14 cellular contexts compared by ENCODE assay signal in the genomic region with DNA sequence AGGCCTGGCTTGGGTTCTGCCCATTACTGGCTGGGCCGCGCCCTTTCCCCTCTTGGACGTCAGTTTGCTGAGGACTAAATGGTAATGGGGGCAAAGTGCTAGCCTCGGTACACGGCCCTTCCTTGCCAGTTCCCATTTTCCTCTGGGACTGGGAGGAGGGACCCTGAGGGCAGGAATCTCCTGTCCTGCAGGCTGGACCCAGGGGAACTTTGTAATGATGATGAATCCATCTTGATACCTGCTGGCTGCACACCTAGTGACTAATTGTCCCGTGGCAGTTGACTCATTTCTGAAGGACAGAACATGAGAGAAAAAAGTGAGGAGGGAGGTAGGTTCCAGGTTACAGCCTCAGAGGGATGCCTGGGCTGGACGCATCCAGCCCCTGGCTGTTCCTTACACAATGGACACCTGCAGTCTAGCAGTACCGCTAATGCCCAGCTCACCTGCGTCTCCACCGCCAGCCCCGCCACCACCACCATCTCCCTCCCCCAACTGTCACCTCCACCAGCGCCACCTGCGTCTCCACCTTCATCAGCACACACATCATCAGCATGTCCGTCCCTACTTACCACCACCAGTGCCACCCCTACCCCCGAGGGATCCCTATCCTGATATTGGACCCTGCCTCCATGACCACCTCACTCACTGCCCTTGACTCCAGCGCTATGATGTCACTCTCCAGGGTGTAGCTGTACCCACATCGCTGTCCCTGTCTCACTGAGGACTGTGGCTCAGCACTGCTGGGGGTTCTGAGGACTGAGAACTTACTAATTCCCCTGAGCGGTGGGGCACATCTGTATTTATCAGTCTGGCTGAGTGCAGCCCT. TPM values are rescaled to one million over a fixed set of nuclear protein-coding genes. Genes with fewer than 3 reads are reported as not detected.
A peak's percentile ranks its signal among the peaks of the same experiment; 100 is the strongest.
DNase-seq lines count a peak whose midpoint lies in the region; ATAC-seq, FAIRE-seq and TF ChIP-seq lines count a peak whose summit lies in the region.
"Had no signal": no experiment of that assay in that cellular context is flagged by ENCODE, and none has a peak within 500 bp of the region (broad histone marks: within the 10 kb centered on the region; RNA-seq: fewer than 3 reads in every experiment).

No MANE protein-coding gene starts in this region.

- H3K4me3 ChIP-seq in duodenal mucosa (ENCODE audit: low read depth in 1 of 2, low read length in 2 of 2) (peak overlapping the region in 1 of 2 donors; percentile 46), small intestine (ENCODE audit: low read depth in 1 of 2, low read length in 2 of 2) (peak overlapping the region in 1 of 2 donors; percentile 27), GM23248 (no peak overlapping the region)
- H3K4me3 ChIP-seq: uterus had no signal

- H3F3A ChIP-seq in GM23248 (ENCODE audit: insufficient read depth), result no peaks in the 10 kb centered on the region

- TF ChIP-seq CTCF in GM10266 (IDR thresholded peaks at IDR 0.05; ENCODE audit: control insufficient read depth, insufficient read depth, low read depth, missing control alignments), result no peak

- H3K4me2 ChIP-seq in GM23248 (ENCODE audit: unreplicated experiment), result no peak overlapping the region

- no peak for DNase-seq in activated T-cell treated with anti-CD3 and anti-CD28 coated beads, Interleukin-2, amount 50 U/mL, for 4 hours
- DNase-seq in activated T-cell treated with anti-CD3 and anti-CD28 coated beads, Interleukin-2, amount 50 U/mL, for 1 hour, result no peak
- DNase-seq in NCI-H146 (lab: John Stamatoyannopoulos, UW) (peak; percentile 44), small intestine (peak; percentile 96), GM10266 (ENCODE audit: extremely low spot score) (no peak), GM23248 (no peak)
- DNase-seq: immature natural killer cell, NCI-H2107, uterus had no signal

- peak; percentile 41 to 45 for ATAC-seq in activated T-cell treated with anti-CD3 and anti-CD28 coated beads, Interleukin-2, amount 50 U/mL, for 4 hours
- no peak for ATAC-seq in HG03378 (IDR thresholded peaks at IDR 0.05; ENCODE audit: unreplicated experiment)

- WGBS in small intestine, 3 donors, result 66 to 71% (median 69%) methylated on average over 15 to 18 of the region's 18 CpGs
- 57 to 61% methylated on average over 16 to 18 of the region's 18 CpGs for WGBS in GM23248 (ENCODE audit: low coverage in 1 of 2, low lambda C conversion rate in 2 of 2, missing lambda C conversion rate in 2 of 2), 2 experiments

- H3K27ac ChIP-seq in duodenal mucosa (ENCODE audit: low read depth, low read length), result peak overlapping the region; percentile 28
- H3K27ac ChIP-seq in small intestine (ENCODE audit: low read depth in 1 of 2, low read length in 1 of 2), result peak overlapping the region; percentile 62 to 91
- H3K27ac ChIP-seq in GM23248, result no peak overlapping the region
- H3K27ac ChIP-seq: uterus had no signal

- H3K4me3 Mint-ChIP-seq in activated T-cell treated with anti-CD3 and anti-CD28 coated beads, Interleukin-2, amount 50 U/mL, for 4 hours, result no peak overlapping the region
- H3K4me3 Mint-ChIP-seq: IgD-negative memory B cell, immature natural killer cell had no signal

- no peak for FAIRE-seq in small intestine (lab: Jason Lieb, UNC)

- H3K27me3 ChIP-seq in duodenal mucosa (ENCODE audit: control insufficient read depth in 1 of 2, insufficient read depth in 2 of 2, low read length in 2 of 2) (no peaks in the 10 kb centered on the region), small intestine (ENCODE audit: control insufficient read depth in 2 of 2, insufficient read depth in 2 of 2, low read length in 2 of 2) (no peaks in the 10 kb centered on the region), GM23248 (replicated peaks; ENCODE audit: insufficient read depth) (no peaks in the 10 kb centered on the region)
- H3K27me3 ChIP-seq: uterus had no signal

- no peaks in the 10 kb centered on the region for H3K27me3 Mint-ChIP-seq in activated T-cell treated with anti-CD3 and anti-CD28 coated beads, Interleukin-2, amount 50 U/mL, for 4 hours (ENCODE audit: low read depth)

- peaks cover 51% of the 10 kb centered on the region for H3K4me1 Mint-ChIP-seq in activated T-cell treated with anti-CD3 and anti-CD28 coated beads, Interleukin-2, amount 50 U/mL, for 4 hours (ENCODE audit: low read depth)

- in situ Hi-C loops in GM23248 (cut with MboI), result no loop called here

- H3K36me3 Mint-ChIP-seq in activated T-cell treated with anti-CD3 and anti-CD28 coated beads, Interleukin-2, amount 50 U/mL, for 4 hours (ENCODE audit: insufficient read depth), result no peaks in the 10 kb centered on the region
- H3K36me3 Mint-ChIP-seq: IgD-negative memory B cell, immature natural killer cell had no signal

- H3K9me3 Mint-ChIP-seq in activated T-cell treated with anti-CD3 and anti-CD28 coated beads, Interleukin-2, amount 50 U/mL, for 4 hours, result no peaks in the 10 kb centered on the region
- H3K9me3 Mint-ChIP-seq: IgD-negative memory B cell, immature natural killer cell had no signal

- H4K20me1 ChIP-seq in GM23248 (ENCODE audit: insufficient read depth), result no peaks in the 10 kb centered on the region

- H3K9me3 ChIP-seq in duodenal mucosa (ENCODE audit: control insufficient read depth in 1 of 2, low read length in 2 of 2), result no peaks in the 10 kb centered on the region
- no peaks in the 10 kb centered on the region for H3K9me3 ChIP-seq in small intestine (ENCODE audit: control insufficient read depth, low read depth)
- no peaks in the 10 kb centered on the region for H3K9me3 ChIP-seq in GM23248 (ENCODE audit: low read depth)
- H3K9me3 ChIP-seq: uterus had no signal

- H2AFZ ChIP-seq in GM23248, result no peak overlapping the region

- no peaks in the 10 kb centered on the region for H3K79me2 ChIP-seq in GM23248 (ENCODE audit: insufficient read depth)

- H3K9ac ChIP-seq in duodenal mucosa (ENCODE audit: low read depth in 1 of 2, low read length in 2 of 2) (peak overlapping the region; percentile 14 to 26), GM23248 (no peak overlapping the region)

- H3K9me2 ChIP-seq in GM23248 (ENCODE audit: insufficient read depth), result no peaks in the 10 kb centered on the region

- H3K36me3 ChIP-seq in duodenal mucosa (ENCODE audit: control insufficient read depth in 1 of 2, insufficient read depth in 2 of 2, low read length in 2 of 2) (peaks cover 0 to 7% of the 10 kb centered on the region in 2 donors), small intestine (ENCODE audit: control insufficient read depth in 2 of 2, insufficient read depth in 2 of 2, low read length in 2 of 2) (peaks cover 0 to 2% of the 10 kb centered on the region in 2 donors), GM23248 (ENCODE audit: low read depth) (no peaks in the 10 kb centered on the region)
- H3K36me3 ChIP-seq: uterus had no signal

- peaks cover 16 to 34% of the 10 kb centered on the region in 2 donors for H3K4me1 ChIP-seq in duodenal mucosa (ENCODE audit: control insufficient read depth in 1 of 2, insufficient read depth in 2 of 2, low read length in 2 of 2)
- H3K4me1 ChIP-seq in small intestine (ENCODE audit: control insufficient read depth in 2 of 2, insufficient read depth in 1 of 2, low read depth in 1 of 2, low read length in 1 of 2), result no peaks in the 10 kb centered on the region
- H3K4me1 ChIP-seq in GM23248 (ENCODE audit: insufficient read depth), result no peaks in the 10 kb centered on the region
- H3K4me1 ChIP-seq: uterus had no signal

RNA-seq across cellular contexts. Expression of gene CDHR2, which starts 4.3 kb away (rescaled TPM):
- under 1 TPM; 0.29 to 0.43 (median 0.33) TPM for total RNA-seq in activated T-cell treated with anti-CD3 and anti-CD28 coated beads, Interleukin-2, amount 50 U/mL, for 4 hours
- polyA plus RNA-seq in small intestine, result 100 to 1,000 TPM in 2 of 3 donors, 10 to 100 TPM in 1; 50.1 to 545 (median 411) TPM
- total RNA-seq in GM23248 (2014; rRNA removed; shearing (Covaris generic)), result not detected in 2 replicates
- not detected in 2 replicates for polyA plus RNA-seq in GM23248 (2016; fragmentation: Nextera tagmentation; extraction: Ambion mirVana)
- total RNA-seq: RPMI7951 had no signal
- polyA plus RNA-seq: BJ, IgD-negative memory B cell, immature natural killer cell had no signal

RNA-seq across cellular contexts. Expression of gene RNF44, which starts 16.3 kb away (rescaled TPM):
- total RNA-seq in activated T-cell treated with anti-CD3 and anti-CD28 coated beads, Interleukin-2, amount 50 U/mL, for 4 hours, result 10 to 100 TPM; 55.0 to 58.5 (median 58.4) TPM
- polyA plus RNA-seq in small intestine (10 to 100 TPM; 13.5 to 27.0 (median 14.5) TPM), GM23248 (2016; fragmentation: Nextera tagmentation; extraction: Ambion mirVana) (2.0 and 2.1 TPM in 2 replicates)
- total RNA-seq in GM23248 (2014; rRNA removed; shearing (Covaris generic)), result 2.9 and 3.9 TPM in 2 replicates

RNA-seq across cellular contexts. Expression of gene GPRIN1, which starts 56.5 kb away (rescaled TPM):
- 1 to 10 TPM; 3.6 to 5.3 (median 4.5) TPM for total RNA-seq in activated T-cell treated with anti-CD3 and anti-CD28 coated beads, Interleukin-2, amount 50 U/mL, for 4 hours
- polyA plus RNA-seq in small intestine, result 1 to 10 TPM in 1 of 3 donors, under 1 TPM in 1, not detected in 1; 0.54 to 1.6 TPM
- total RNA-seq in GM23248 (2014; rRNA removed; shearing (Covaris generic)), result 4.3 and 4.8 TPM in 2 replicates
- polyA plus RNA-seq in GM23248 (2016; fragmentation: Nextera tagmentation; extraction: Ambion mirVana), result 1.2 and 1.3 TPM in 2 replicates

Comparison
In these comparisons a context has a peak if more than half of its experiments do, and no peak if none do; other contexts are left out.
1. DNase-seq: peak in NCI-H146 (single experiment) and small intestine (single experiment); none in activated T-cell treated with anti-CD3 and anti-CD28 coated beads, Interleukin-2, amount 50 U/mL, for 4 hours (single experiment), activated T-cell treated with anti-CD3 and anti-CD28 coated beads, Interleukin-2, amount 50 U/mL, for 1 hour (single experiment), GM10266 (single experiment) and GM23248 (single experiment).
2. RNA of gene RNF44, which starts 16.3 kb away (total RNA-seq): 55.0 to 58.5 TPM in activated T-cell treated with anti-CD3 and anti-CD28 coated beads, Interleukin-2, amount 50 U/mL, for 4 hours; 2.9 to 3.9 TPM in GM23248; every median in the first group is over 10 times any median in the second.